In genomic region chr17:81891303-81891552, GRCh38 we compare ENCODE assay signal across 8 cellular contexts. TPM values are rescaled to one million over a fixed set of nuclear protein-coding genes. Genes with fewer than 3 reads are reported as not detected.
DNase-seq lines count a peak whose midpoint lies in the region; ATAC-seq and TF ChIP-seq lines count a peak whose summit lies in the region.

No MANE protein-coding gene starts in this region.

- H3K4me1 ChIP-seq in HEK293 (ENCODE audit: control insufficient read depth, insufficient read depth, low read length) = peaks cover 5% of the 10 kb centered on the region; the same call in 1 of the 2 replicates
- H3K4me1 ChIP-seq in mesendoderm (ENCODE audit: control insufficient read depth, low read depth, low read length) = no peaks in the 10 kb centered on the region

- no CpG with 5 or more reads among the region's 40 CpGs for WGBS in mesendoderm (ENCODE audit: extremely low coverage, insufficient coverage, low lambda C conversion rate)

- no peaks in the 10 kb centered on the region for H3K9me3 Mint-ChIP-seq in activated naive CD8-positive, alpha-beta T cell treated with anti-CD3 and anti-CD28 coated beads, Interleukin-2, amount 50 U/mL, for 24 hours

- peak overlapping the region; percentile 99 for H3K4ac ChIP-seq in mesendoderm (ENCODE audit: low read depth, low read length)

- peak; percentile 2 for ATAC-seq in activated naive CD8-positive, alpha-beta T cell treated with anti-CD3 and anti-CD28 coated beads, Interleukin-2, amount 50 U/mL, for 24 hours
- ATAC-seq in GM19023 (IDR thresholded peaks at IDR 0.05; ENCODE audit: unreplicated experiment) (no peak), HG02759 (IDR thresholded peaks at IDR 0.05; ENCODE audit: unreplicated experiment) (no peak)

- no peak overlapping the region for H2BK15ac ChIP-seq in mesendoderm (replicated peaks; ENCODE audit: low read depth)

- no peak overlapping the region for H2AK5ac ChIP-seq in mesendoderm (ENCODE audit: low read length)

- H3K36me3 Mint-ChIP-seq in activated naive CD8-positive, alpha-beta T cell treated with anti-CD3 and anti-CD28 coated beads, Interleukin-2, amount 50 U/mL, for 24 hours (ENCODE audit: low read depth) = peaks cover 48% of the 10 kb centered on the region

- peak overlapping the region; percentile 97 for H3K18ac ChIP-seq in mesendoderm (ENCODE audit: low read length)

- H2BK5ac ChIP-seq in mesendoderm (ENCODE audit: low read length) = no peak overlapping the region

- no peak overlapping the region for H4K5ac ChIP-seq in mesendoderm (ENCODE audit: low read length)

- H3K36me3 ChIP-seq in HEK293 (ENCODE audit: control insufficient read depth in 2 of 2, insufficient read depth in 1 of 2, low read length in 2 of 2) (peaks cover 67 to 69% of the 10 kb centered on the region in 2 experiments), mesendoderm (ENCODE audit: control insufficient read depth, insufficient read depth, low read length) (peaks cover 21% of the 10 kb centered on the region)

- peak overlapping the region; percentile 96 for H3K27ac ChIP-seq in HEK293 (ENCODE audit: extremely low read depth, low read depth, low read length)
- peak overlapping the region; percentile 46 for H3K27ac ChIP-seq in mesendoderm (ENCODE audit: low read depth, low read length)

- H3K4me3 ChIP-seq in AG04449 (ENCODE audit: low read depth, low read length) (peak overlapping the region; percentile 81), HEK293 (ENCODE audit: low read depth, low read length) (peak overlapping the region; percentile 92), mesendoderm (ENCODE audit: low read length) (peak overlapping the region; percentile 94)

- peak overlapping the region; percentile 98 for H3K9ac ChIP-seq in mesendoderm (ENCODE audit: low read length)

- no peaks in the 10 kb centered on the region for H3K27me3 ChIP-seq in mesendoderm (ENCODE audit: insufficient read depth, low read length, poor library complexity)

- H3K79me2 ChIP-seq in mesendoderm (ENCODE audit: control insufficient read depth, insufficient read depth, low read length) = peaks cover 35% of the 10 kb centered on the region

- peaks cover 25% of the 10 kb centered on the region for H3K4me1 Mint-ChIP-seq in activated naive CD8-positive, alpha-beta T cell treated with anti-CD3 and anti-CD28 coated beads, Interleukin-2, amount 50 U/mL, for 24 hours

- H3K27ac Mint-ChIP-seq in activated naive CD8-positive, alpha-beta T cell treated with anti-CD3 and anti-CD28 coated beads, Interleukin-2, amount 50 U/mL, for 24 hours = peak overlapping the region; percentile 98

- no peaks in the 10 kb centered on the region for H3K9me3 ChIP-seq in HEK293 (ENCODE audit: control insufficient read depth, insufficient read depth, low read depth, low read length)

- POLR2A ChIA-PET in AG04449 (lab: Yijun Ruan, JAX) = no interaction called here
- POLR2A ChIA-PET in HEK293 (lab: Yijun Ruan, JAX) = interaction anchor here (0.6 to 2.2 kb wide), 7 partner anchors 13 to 65 kb away, joined by 3 to 8 read pairs (median 6); partner anchors contain the start of gene MCRIP1

- H3K27me3 Mint-ChIP-seq in activated naive CD8-positive, alpha-beta T cell treated with anti-CD3 and anti-CD28 coated beads, Interleukin-2, amount 50 U/mL, for 24 hours = no peaks in the 10 kb centered on the region

- H3K4me2 ChIP-seq in mesendoderm (ENCODE audit: low read length) = no peak overlapping the region

- peaks cover 29% of the 10 kb centered on the region for H3K79me1 ChIP-seq in mesendoderm (ENCODE audit: low read length)

- DNase-seq in AG04449 (ENCODE audit: low read depth, low spot score) = no peak
- DNase-seq in activated naive CD8-positive, alpha-beta T cell treated with anti-CD3 and anti-CD28 coated beads, Interleukin-2, amount 50 U/mL, for 24 hours = no peak
- DNase-seq in mesendoderm = no peak
- no peak for DNase-seq in RPMI8226
- DNase-seq in DMS53 (lab: John Stamatoyannopoulos, UW) = no peak

- peak overlapping the region; percentile 88 for H4K8ac ChIP-seq in mesendoderm (ENCODE audit: low read depth, low read length)

- CTCF ChIA-PET in AG04449 (lab: Yijun Ruan, JAX) = no interaction called here
- CTCF ChIA-PET in HEK293 (lab: Yijun Ruan, JAX) = no interaction called here

- no peak overlapping the region for H2BK120ac ChIP-seq in mesendoderm (ENCODE audit: low read depth, low read length)

- H3K4me3 Mint-ChIP-seq in activated naive CD8-positive, alpha-beta T cell treated with anti-CD3 and anti-CD28 coated beads, Interleukin-2, amount 50 U/mL, for 24 hours = peak overlapping the region; percentile 90

- H3K56ac ChIP-seq in mesendoderm (ENCODE audit: low read length) = peak overlapping the region; percentile 96

- TF ChIP-seq CTCF in AG04449 (IDR thresholded peaks at IDR 0.05; ENCODE audit: insufficient read depth, low read length, missing control alignments) = no peak
- no peak for TF ChIP-seq CTCF in HEK293 (tag by site-specific recombination; IDR thresholded peaks at IDR 0.05)

- H3K23ac ChIP-seq in mesendoderm (ENCODE audit: low read length) = no peak overlapping the region

TF ChIP-seq in HEK293, 187 proteins besides CTCF, POLR2A, EP300 and RAD21 (continues in another document):
- TF ChIP-seq ZNF449 (tag by site-specific recombination; IDR thresholded peaks at IDR 0.05) (no peak), ZNF558 (tag by site-specific recombination; IDR thresholded peaks at IDR 0.05) (no peak), ZBTB7A (tag by site-specific recombination; IDR thresholded peaks at IDR 0.05; ENCODE audit: low read depth) (no peak), ZSCAN5A (tag by site-specific recombination; IDR thresholded peaks at IDR 0.05) (no peak), ZNF202 (tag by site-specific recombination; IDR thresholded peaks at IDR 0.05; ENCODE audit: borderline replicate concordance) (no peak), SCRT2 (tag by site-specific recombination; IDR thresholded peaks at IDR 0.05) (no peak), ZNF530 (tag by site-specific recombination; IDR thresholded peaks at IDR 0.05; ENCODE audit: low read depth) (no peak), ZNF155 (tag by site-specific recombination; IDR thresholded peaks at IDR 0.05) (no peak), ZNF398 (tag by site-specific recombination; IDR thresholded peaks at IDR 0.05) (no peak), ZNF138 (tag by site-specific recombination; IDR thresholded peaks at IDR 0.05; ENCODE audit: borderline replicate concordance) (no peak), AEBP2 (tag by site-specific recombination; IDR thresholded peaks at IDR 0.05; ENCODE audit: borderline replicate concordance) (no peak), ZNF658 (tag by site-specific recombination; IDR thresholded peaks at IDR 0.05) (no peak), ZNF248 (tag by site-specific recombination; IDR thresholded peaks at IDR 0.05) (no peak)

RNA-seq across cellular contexts. Expression of gene ALYREF, which starts 0.2 kb away (rescaled TPM):
- 130 TPM for polyA plus RNA-seq in mesendoderm (2013, experiment 1 of 2)
- 127 TPM for polyA plus RNA-seq in mesendoderm (2013, experiment 2 of 2)

RNA-seq across cellular contexts. Expression of gene ANAPC11, which starts 0.3 kb away (rescaled TPM):
- polyA plus RNA-seq in mesendoderm (2013, experiment 1 of 2) = 258 TPM
- 256 TPM for polyA plus RNA-seq in mesendoderm (2013, experiment 2 of 2)

RNA-seq across cellular contexts. Expression of gene NPB, which starts 10.8 kb away (rescaled TPM):
- polyA plus RNA-seq in mesendoderm (2013, experiment 1 of 2) = 1.1 TPM
- 0.55 TPM for polyA plus RNA-seq in mesendoderm (2013, experiment 2 of 2)

RNA-seq across cellular contexts. Expression of gene PCYT2, which starts 20.0 kb away (rescaled TPM):
- polyA plus RNA-seq in mesendoderm (2013, experiment 1 of 2) = 17.0 TPM
- 17.9 TPM for polyA plus RNA-seq in mesendoderm (2013, experiment 2 of 2)

RNA-seq across cellular contexts. Expression of gene ARHGDIA, which starts 20.1 kb away (rescaled TPM):
- polyA plus RNA-seq in mesendoderm (2013, experiment 1 of 2) = 315 TPM
- polyA plus RNA-seq in mesendoderm (2013, experiment 2 of 2) = 325 TPM
